20 cellular contexts compared by ENCODE assay signal in the genomic region with DNA sequence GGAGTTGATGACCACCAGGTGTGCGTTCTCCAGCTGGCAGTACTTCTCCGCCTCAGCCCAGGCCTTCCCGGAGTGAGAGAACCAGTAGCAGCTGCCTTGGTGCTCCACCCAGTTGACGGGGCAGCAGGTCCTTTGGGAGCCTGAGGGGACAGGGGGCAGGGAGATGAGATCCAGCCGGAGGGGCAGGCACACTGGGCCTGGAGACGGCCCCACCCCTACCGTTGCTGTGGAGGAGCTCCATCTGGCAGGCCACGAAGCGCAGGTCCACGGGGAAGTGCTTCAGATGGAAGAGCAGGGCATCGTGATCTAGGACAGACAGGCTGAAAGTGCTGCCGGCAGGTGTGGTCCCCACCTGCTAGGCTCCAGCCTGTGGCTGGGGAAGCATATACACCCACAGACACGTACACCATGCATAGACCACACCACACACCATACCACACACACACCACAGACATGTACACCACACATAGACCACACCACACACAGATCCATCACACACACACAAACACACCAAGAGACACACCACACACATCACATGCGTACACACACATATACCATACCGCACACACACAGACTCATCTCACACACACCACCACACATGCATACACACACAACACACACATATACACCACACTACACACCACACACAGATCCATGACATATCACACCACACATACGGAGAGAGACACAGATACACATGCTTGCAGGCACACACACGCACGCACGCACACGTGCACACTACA. TPM values are rescaled to one million over a fixed set of nuclear protein-coding genes. Genes with fewer than 3 reads are reported as not detected.
DNase-seq lines count a peak whose midpoint lies in the region; ATAC-seq, FAIRE-seq and TF ChIP-seq lines count a peak whose summit lies in the region.
"Had no signal": no experiment of that assay in that cellular context is flagged by ENCODE, and none has a peak within 500 bp of the region (broad histone marks: within the 10 kb centered on the region; RNA-seq: fewer than 3 reads in every experiment).

No MANE protein-coding gene starts in this region.

- H3K4me3 Mint-ChIP-seq in neural crest cell (no peak overlapping the region), immature natural killer cell (peak overlapping the region in 1 of 5 donors; percentile 50)
- H3K4me3 Mint-ChIP-seq: activated CD4-positive, alpha-beta T cell treated with anti-CD3 and anti-CD28 coated beads for 36 hours had no signal

- FAIRE-seq in GM12891 (lab: Jason Lieb, UNC): peak; percentile 87
- FAIRE-seq: endometrium had no signal

- H3K9me3 Mint-ChIP-seq in neural crest cell: no peaks in the 10 kb centered on the region
- no peaks in the 10 kb centered on the region for H3K9me3 Mint-ChIP-seq in immature natural killer cell

- H3K27ac Mint-ChIP-seq in neural crest cell (ENCODE audit: unreplicated experiment) (peak overlapping the region; percentile 59), immature natural killer cell (peak overlapping the region in 1 of 6 donors; percentile 19)
- H3K27ac Mint-ChIP-seq: activated CD4-positive, alpha-beta T cell treated with anti-CD3 and anti-CD28 coated beads for 36 hours had no signal

- DNase-seq in GM12891 (ENCODE audit: insufficient read length, low spot score) (no peak), NCI-H146 treated with DMSO at 0.1 percent for 48 hours (lab: John Stamatoyannopoulos, UW; ENCODE audit: unreplicated experiment) (peak; percentile 52), NCI-H774 (lab: John Stamatoyannopoulos, UW) (peak; percentile 76), neural crest cell (ENCODE audit: low read depth, low spot score) (no peak), immature natural killer cell (no peak)
- no peak for DNase-seq in stimulated activated CD4-positive, alpha-beta T cell treated with anti-CD3 and anti-CD28 coated beads, Interleukin-15, amount 100 ng/mL, for 24 hours
- DNase-seq: activated CD4-positive, alpha-beta T cell treated with anti-CD3 and anti-CD28 coated beads for 36 hours; activated CD8-positive, alpha-beta memory T cell treated with anti-CD3 and anti-CD28 coated beads, Interleukin-2, amount 50 U/mL, for 4 hours; activated gamma-delta T cell; foreskin fibroblast; left ventricle myocardium inferior; NCI-H2081 treated with DMSO at 0.1 percent for 48 hours; sigmoid colon; stimulated activated CD4-positive, alpha-beta T cell treated with anti-CD3 and anti-CD28 coated beads, Interleukin-2, amount 100 ng/mL, for 48 hours had no signal

- no peak for TF ChIP-seq POLR2A in GM12891 (IDR thresholded peaks at IDR 0.05; ENCODE audit: low read depth, low read length)

- ATAC-seq in GM19395 (IDR thresholded peaks at IDR 0.05; ENCODE audit: unreplicated experiment): no peak
- ATAC-seq: activated CD4-positive, alpha-beta T cell treated with anti-CD3 and anti-CD28 coated beads for 36 hours had no signal

- TF ChIP-seq CTCF in neural crest cell (conservative IDR thresholded peaks at IDR 0.05): no peak

- H3K27me3 Mint-ChIP-seq in neural crest cell (ENCODE audit: low read depth) (peaks cover 5% of the 10 kb centered on the region), immature natural killer cell (ENCODE audit: low read depth in 3 of 3) (peaks cover 0 to 10% (median 5%) of the 10 kb centered on the region in 3 donors)
- H3K27me3 Mint-ChIP-seq: activated CD4-positive, alpha-beta T cell treated with anti-CD3 and anti-CD28 coated beads for 36 hours had no signal

- H3K4me1 Mint-ChIP-seq in neural crest cell (peaks cover 9% of the 10 kb centered on the region), immature natural killer cell (peaks cover 17 to 21% of the 10 kb centered on the region in 2 donors)

- no peaks in the 10 kb centered on the region for H3K36me3 Mint-ChIP-seq in neural crest cell (ENCODE audit: low read depth)
- H3K36me3 Mint-ChIP-seq in immature natural killer cell: no peaks in the 10 kb centered on the region

TF ChIP-seq in GM12891, 5 proteins besides CTCF, POLR2A, EP300 and RAD21:
- no peak for TF ChIP-seq TAF1 (IDR thresholded peaks at IDR 0.05; ENCODE audit: low read depth, low read length)
- no peak for TF ChIP-seq SPI1 (IDR thresholded peaks at IDR 0.05; ENCODE audit: low read depth, low read length)
- TF ChIP-seq POU2F2 (IDR thresholded peaks at IDR 0.05; ENCODE audit: low read depth, low read length): no peak

RNA-seq across cellular contexts. Expression of a gene that starts 7.4 kb away (rescaled TPM):
- 0.15 TPM for polyA plus RNA-seq in GM12891 (2012; ENCODE audit: low read depth, missing spikeins)
- total RNA-seq in neural crest cell: not detected in 2 replicates
- 1 to 10 TPM in 1 of 3 donors, under 1 TPM in 1, not detected in 1; 0.57 to 3.2 TPM for polyA plus RNA-seq in immature natural killer cell
- total RNA-seq: activated CD4-positive, alpha-beta T cell treated with anti-CD3 and anti-CD28 coated beads for 36 hours; chondrocyte; OCI-LY7; temporal lobe had no signal
- polyA plus RNA-seq: BJ had no signal

RNA-seq across cellular contexts. Expression of a gene that starts 27.1 kb away (rescaled TPM):
- not detected for polyA plus RNA-seq in GM12891 (2012; ENCODE audit: low read depth, missing spikeins)
- not detected in 2 replicates for total RNA-seq in neural crest cell
- 10 to 100 TPM in 2 of 3 donors, under 1 TPM in 1; 0.72 to 13.5 (median 11.7) TPM for polyA plus RNA-seq in immature natural killer cell
- total RNA-seq: activated CD4-positive, alpha-beta T cell treated with anti-CD3 and anti-CD28 coated beads for 36 hours; chondrocyte; OCI-LY7; temporal lobe had no signal
- polyA plus RNA-seq: BJ had no signal

Comparison
In these comparisons a context has a peak if more than half of its experiments do, and no peak if none do; other contexts are left out.
1. DNase-seq: peak in NCI-H146 treated with DMSO at 0.1 percent for 48 hours (single experiment) and NCI-H774 (single experiment); none in GM12891 (single experiment), neural crest cell (single experiment), stimulated activated CD4-positive, alpha-beta T cell treated with anti-CD3 and anti-CD28 coated beads, Interleukin-15, amount 100 ng/mL, for 24 hours (single experiment) and immature natural killer cell (0 of 3).